ENCODE assay signal across 8 cellular contexts in the genomic region with DNA sequence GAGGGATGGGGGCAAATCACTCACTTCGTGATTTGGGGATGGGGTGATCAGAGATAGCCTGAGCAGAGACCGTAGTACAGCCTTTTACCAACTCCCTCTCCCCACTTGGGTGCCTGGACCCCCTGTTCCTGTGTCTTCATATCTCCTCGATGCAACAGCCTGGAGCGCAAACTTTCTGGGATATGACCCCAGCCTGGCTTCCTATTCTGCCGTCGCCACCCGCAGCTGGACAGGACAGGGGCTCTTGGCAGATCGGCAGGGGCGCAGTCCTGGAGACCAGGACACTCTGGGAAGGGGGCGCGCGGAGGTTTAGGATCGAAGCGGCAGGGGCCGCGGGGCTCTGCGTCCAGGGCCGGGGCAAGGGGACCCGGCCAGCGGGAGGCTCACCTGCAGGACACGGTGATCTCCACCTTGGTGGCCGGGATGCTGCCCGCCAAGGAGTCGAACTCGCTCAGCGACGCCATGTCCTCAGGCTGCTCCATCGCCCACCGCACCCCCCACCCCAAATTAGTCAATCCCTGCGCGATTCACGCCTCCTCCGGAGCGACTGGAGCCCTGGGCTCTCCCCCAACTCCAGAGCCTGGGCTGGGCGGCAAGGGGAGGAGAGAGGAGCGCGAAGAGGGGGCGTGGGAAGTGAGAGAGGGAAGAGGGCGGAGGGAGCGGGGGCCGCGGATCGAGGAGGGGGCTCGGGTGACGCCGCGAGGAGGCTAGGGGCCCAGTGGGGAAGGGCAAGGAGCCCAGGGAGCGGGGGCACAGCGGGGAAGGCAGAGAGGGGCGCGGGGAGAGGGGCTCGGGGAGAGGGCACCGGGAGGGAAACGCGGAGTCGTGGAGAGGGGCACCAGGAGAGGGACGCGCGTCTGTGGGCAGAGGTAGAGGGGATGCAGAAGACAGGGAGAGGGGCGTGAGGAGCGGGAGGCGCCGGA. TPM values are rescaled to one million over a fixed set of nuclear protein-coding genes. Genes with fewer than 3 reads are reported as not detected.
DNase-seq lines count a peak whose midpoint lies in the region; ATAC-seq, FAIRE-seq and TF ChIP-seq lines count a peak whose summit lies in the region.

Gene CPNE5 (minus strand): TSS at position 549 of the 923 bp plus-strand sequence. CDS start 67 bp downstream, at position 482.

- peak; percentile 7 for DNase-seq in stimulated activated naive CD4-positive, alpha-beta T cell treated with Interleukin-2 at 50 U/mL for 16 hours (lab: John Stamatoyannopoulos, UW)
- DNase-seq in stimulated activated naive CD4-positive, alpha-beta T cell (lab: John Stamatoyannopoulos, UW) = no peak
- DNase-seq in HepG2 (ENCODE audit: low spot score) (no peak), type B pancreatic cell (ENCODE audit: extremely low spot score, unreplicated experiment) (no peak), putamen (ENCODE audit: low spot score) (no peak)

- H3K9me3 ChIP-seq in HepG2 (ENCODE audit: low read length) = no peaks in the 10 kb centered on the region

- H3K27me3 Mint-ChIP-seq in brain = peaks cover 21% of the 10 kb centered on the region
- peaks cover 70% of the 10 kb centered on the region for H3K27me3 Mint-ChIP-seq in type B pancreatic cell

- H3K27ac ChIP-seq in HepG2 (ENCODE audit: extremely low read length, insufficient read depth, low read length) = no peak within 1 kb of the TSS

- intact Hi-C loops in HepG2 (cut with micrococcal nuclease; ENCODE audit: unreplicated experiment) = no loop called here

- H3K4me1 Mint-ChIP-seq in brain (peaks cover 71% of the 10 kb centered on the region), type B pancreatic cell (ENCODE audit: unreplicated experiment) (peaks cover 19% of the 10 kb centered on the region)

- TF ChIP-seq EP300 in HepG2 (IDR thresholded peaks at IDR 0.05; ENCODE audit: low read depth in 2 of 2, low read length in 2 of 2) = no peak
- TF ChIP-seq EP300 in HepG2 (CRISPR knock-in tag; IDR thresholded peaks at IDR 0.05; ENCODE audit: borderline replicate concordance) = no peak

- TF ChIP-seq CTCF in brain (conservative IDR thresholded peaks at IDR 0.05) (no peak), HepG2 (CRISPR knock-in tag; IDR thresholded peaks at IDR 0.05) (no peak), type B pancreatic cell (conservative IDR thresholded peaks at IDR 0.05) (no peak)

- peak within 1 kb of the TSS; percentile 79 to 88 (median 85) for H3K4me3 Mint-ChIP-seq in brain
- peak within 1 kb of the TSS; percentile 83 for H3K4me3 Mint-ChIP-seq in type B pancreatic cell

- POLR2A ChIA-PET in HepG2 (lab: Yijun Ruan, JAX) = no interaction called here

- H3K36me3 Mint-ChIP-seq in brain = no peaks in the 10 kb centered on the region
- H3K36me3 Mint-ChIP-seq in type B pancreatic cell = no peaks in the 10 kb centered on the region

- peak within 1 kb of the TSS; percentile 83 for H3K4me2 ChIP-seq in HepG2 (ENCODE audit: low read depth, low read length)

- H3K9me3 Mint-ChIP-seq in brain = no peaks in the 10 kb centered on the region
- H3K9me3 Mint-ChIP-seq in type B pancreatic cell = no peaks in the 10 kb centered on the region

- no TSS peak for BruUV-seq in HepG2 (replicated peaks; lab: Mats Ljungman, UMichigan)

- no peak for TF ChIP-seq POLR2A in HepG2 (IDR thresholded peaks at IDR 0.05; ENCODE audit: insufficient read depth in 1 of 2, low read depth in 2 of 2, low read length in 2 of 2)

- H3K27me3 ChIP-seq in HepG2 (ENCODE audit: control insufficient read depth in 1 of 2, insufficient read depth in 2 of 2, low read length in 2 of 2) = peaks cover 19 to 38% of the 10 kb centered on the region in 2 experiments

- FAIRE-seq in HepG2 (lab: Jason Lieb, UNC) = no peak

- in situ Hi-C loops in HepG2 (cut with HindIII; ENCODE audit: extremely low pct_ligation_motif_present, low pct_unique_long_range_greater_than_20kb) = no loop called here

- no peaks in the 10 kb centered on the region for H4K20me1 ChIP-seq in HepG2 (ENCODE audit: insufficient read depth, low read length)

- peaks cover 58% of the 10 kb centered on the region for H3K4me1 ChIP-seq in HepG2 (ENCODE audit: insufficient read depth, low read length)

- no peaks in the 10 kb centered on the region for H3K36me3 ChIP-seq in HepG2 (replicated peaks in 1 of 2; ENCODE audit: control insufficient read depth in 1 of 2, insufficient read depth in 2 of 2, low read length in 2 of 2)

- H3K27ac Mint-ChIP-seq in brain = peak within 1 kb of the TSS in 4 of 5 experiments; percentile 7 to 96 (median 78)
- no peak within 1 kb of the TSS for H3K27ac Mint-ChIP-seq in type B pancreatic cell

- ATAC-seq in HepG2 (no peak), HG03460 (IDR thresholded peaks at IDR 0.05; ENCODE audit: unreplicated experiment) (no peak), GM21423 (IDR thresholded peaks at IDR 0.05; ENCODE audit: unreplicated experiment) (no peak)

- CTCF ChIA-PET in HepG2 (lab: Yijun Ruan, JAX; ENCODE audit: low intra/inter-chr PET ratio, low total read pairs) = no interaction called here

- H3K9ac ChIP-seq in HepG2 (ENCODE audit: insufficient read depth, low read depth, low read length) = peak within 1 kb of the TSS; percentile 3; the same call in 1 of the 2 replicates

- H2AFZ ChIP-seq in HepG2 (ENCODE audit: low read length) = no peak within 1 kb of the TSS

- peak within 1 kb of the TSS; percentile 27 to 68 (median 49) for H3K4me3 ChIP-seq in HepG2 (replicated peaks in 1 of 3; ENCODE audit: insufficient read depth in 1 of 3, low read depth in 2 of 3, low read length in 3 of 3)

- H3K79me2 ChIP-seq in HepG2 (ENCODE audit: insufficient read depth, low read length) = no peaks in the 10 kb centered on the region

- no peak for TF ChIP-seq RAD21 in HepG2 (CRISPR knock-in tag; IDR thresholded peaks at IDR 0.05)

- 27% methylated on average over 51 of the region's 63 CpGs for WGBS in HepG2 (ENCODE audit: low lambda C conversion rate)

TF ChIP-seq in HepG2, 621 proteins besides CTCF, POLR2A, EP300 and RAD21 (continues in another document):
- TF ChIP-seq HNRNPLL (IDR thresholded peaks at IDR 0.05; ENCODE audit: low read depth, low read length, poor library complexity, severe bottlenecking) (peak; percentile 43), MTF2 (CRISPR knock-in tag; IDR thresholded peaks at IDR 0.05; ENCODE audit: borderline replicate concordance) (peak; percentile 83; the same call in 1 of the 2 replicates)

RNA-seq across cellular contexts. Expression of gene CPNE5, which starts in this region (rescaled TPM):
- polyA plus RNA-seq in brain (ENCODE audit: insufficient read depth, low read depth, low replicate concordance) (22.9 TPM), HepG2 (2011; rRNA removed) (0.10 and 0.16 TPM in 2 replicates)
- total RNA-seq in HepG2 (2016; rRNA removed; fragmentation: Illumina TruSeq; extraction: Trizol) (not detected in 2 replicates), type B pancreatic cell (ENCODE audit: low replicate concordance) (0.14 and 0.72 TPM in 2 replicates)
- not detected in 2 replicates for total RNA-seq in HepG2 (2016; cell fraction: cytosol; rRNA removed; fragmentation: Illumina TruSeq; extraction: Trizol; ENCODE audit: low read depth)
- total RNA-seq in HepG2 (2016; cell fraction: insoluble cytoplasmic fraction; rRNA removed; fragmentation: Illumina TruSeq; extraction: Trizol) = not detected in 2 replicates
- total RNA-seq in HepG2 (2016; cell fraction: membrane; rRNA removed; fragmentation: Illumina TruSeq; extraction: Trizol) = not detected in 2 replicates
- total RNA-seq in HepG2 (2016; cell fraction: nucleus; rRNA removed; fragmentation: Illumina TruSeq; extraction: Trizol) = not detected in 2 replicates
- 0.15 TPM in 1 of 2 replicates, not detected in the other for polyA plus RNA-seq in HepG2 (2011; cell fraction: cytosol; rRNA removed)
- polyA plus RNA-seq in HepG2 (2011; cell fraction: nucleus; rRNA removed) = 0.36 and 0.40 TPM in 2 replicates
- 0.05 and 0.16 TPM in 2 replicates for polyA plus RNA-seq in HepG2 (2012)
- polyA plus RNA-seq in HepG2 (2016; cell fraction: cytosol; fragmentation: Illumina TruSeq; extraction: Trizol; ENCODE audit: low read depth) = not detected in 2 replicates
- polyA plus RNA-seq in HepG2 (2016; cell fraction: insoluble cytoplasmic fraction; fragmentation: Illumina TruSeq; extraction: Trizol; ENCODE audit: low read depth) = not detected in 2 replicates
- not detected in 2 replicates for polyA plus RNA-seq in HepG2 (2016; cell fraction: membrane; fragmentation: Illumina TruSeq; extraction: Trizol; ENCODE audit: low read depth)
- not detected in 2 replicates for polyA plus RNA-seq in HepG2 (2016; cell fraction: nucleus; fragmentation: Illumina TruSeq; extraction: Trizol; ENCODE audit: insufficient read depth, low read depth)
- 0.26 TPM in 1 of 2 replicates, not detected in the other for polyA minus RNA-seq in HepG2 (2011; rRNA and poly(A)+ RNA removed; ENCODE audit: low replicate concordance)
- not detected in 2 replicates for polyA minus RNA-seq in HepG2 (2011; cell fraction: cytosol; rRNA and poly(A)+ RNA removed)
- not detected in 2 replicates for polyA minus RNA-seq in HepG2 (2011; cell fraction: nucleus; rRNA and poly(A)+ RNA removed)

Comparison
In these comparisons a context has a peak if more than half of its experiments do, and no peak if none do; other contexts are left out.
1. RNA of gene CPNE5 (polyA plus RNA-seq): 22.9 TPM in brain (single experiment); 0.05 to 0.40 TPM in HepG2; every median in the first group is over 10 times any median in the second.